ENCODE assay signal across 8 cellular contexts in genomic region chr2:219560037-219560892, GRCh38. TPM values are rescaled to one million over a fixed set of nuclear protein-coding genes. Genes with fewer than 3 reads are reported as not detected.
DNase-seq lines count a peak whose midpoint lies in the region; ATAC-seq and TF ChIP-seq lines count a peak whose summit lies in the region.

No MANE protein-coding gene starts in this region.

- in situ Hi-C loops in Panc1 (cut with HindIII; ENCODE audit: low pct_unique_long_range_greater_than_20kb, low sequenced_read_pairs): no loop called here

- no peak for ATAC-seq in Panc1
- ATAC-seq in gastroesophageal sphincter: peak; percentile 20
- no peak for ATAC-seq in thoracic aorta (ENCODE audit: insufficient number of reproducible peaks, low FRiP score, low read depth)
- ATAC-seq in HG03045 (IDR thresholded peaks at IDR 0.05; ENCODE audit: unreplicated experiment): no peak

- H3K4me1 ChIP-seq in Panc1 (ENCODE audit: control insufficient read depth, insufficient read depth, low read length) (peaks cover 7% of the 10 kb centered on the region), gastroesophageal sphincter (peaks cover 0 to 19% (median 3%) of the 10 kb centered on the region in 3 donors), thoracic aorta (ENCODE audit: control insufficient read depth in 1 of 2, low read depth in 2 of 2) (no peaks in the 10 kb centered on the region)

- intact Hi-C loops in Panc1 (cut with micrococcal nuclease; ENCODE audit: unreplicated experiment): no loop called here

- CTCF ChIA-PET in Panc1 (lab: Charles Lee): interaction anchor here (0.5 to 2.0 kb wide), 9 partner anchors 9 to 129 kb away, joined by 3 to 6 read pairs (median 6); partner anchors contain the start of gene OBSL1

- TF ChIP-seq CTCF in Panc1 (IDR thresholded peaks at IDR 0.05): peak; percentile 96
- peak in 3 of 4 experiments; percentile 32 to 83 (median 42) for TF ChIP-seq CTCF in gastroesophageal sphincter (IDR thresholded peaks at IDR 0.05)
- peak; percentile 87 for TF ChIP-seq CTCF in thoracic aorta (IDR thresholded peaks at IDR 0.05)

- H3K4me3 ChIP-seq in Panc1 (ENCODE audit: low read depth in 2 of 2, low read length in 2 of 2) (no peak overlapping the region), gastroesophageal sphincter (no peak overlapping the region), thoracic aorta (no peak overlapping the region)

- no peak for TF ChIP-seq EP300 in gastroesophageal sphincter (IDR thresholded peaks at IDR 0.05)

- H3K27me3 ChIP-seq in Panc1 (ENCODE audit: control insufficient read depth, insufficient read depth, low read length): no peaks in the 10 kb centered on the region
- no peaks in the 10 kb centered on the region for H3K27me3 ChIP-seq in gastroesophageal sphincter
- H3K27me3 ChIP-seq in thoracic aorta (replicated peaks; ENCODE audit: insufficient read depth): no peaks in the 10 kb centered on the region

- TF ChIP-seq POLR2A in gastroesophageal sphincter (IDR thresholded peaks at IDR 0.05): no peak

- WGBS in gastroesophageal sphincter (ENCODE audit: low coverage in 1 of 2), 2 donors: 0 to 6% methylated on average over 1 to 3 of the region's 8 CpGs

- H3K36me3 ChIP-seq in Panc1 (ENCODE audit: control insufficient read depth, insufficient read depth, low read length) (no peaks in the 10 kb centered on the region), gastroesophageal sphincter (peaks cover 0 to 85% of the 10 kb centered on the region in 2 donors), thoracic aorta (peaks cover 29% of the 10 kb centered on the region)

- H3K9me3 ChIP-seq in Panc1 (ENCODE audit: control insufficient read depth, insufficient read depth, low read depth, low read length) (no peaks in the 10 kb centered on the region), gastroesophageal sphincter (no peaks in the 10 kb centered on the region), thoracic aorta (no peaks in the 10 kb centered on the region)

- H3K27ac ChIP-seq in Panc1 (ENCODE audit: low read length) (no peak overlapping the region), gastroesophageal sphincter (no peak overlapping the region), thoracic aorta (no peak overlapping the region)

- DNase-seq in activated T-cell treated with anti-CD3 and anti-CD28 coated beads, Interleukin-2, amount 50 U/mL, for 1 hour: peak; percentile 43
- DNase-seq in activated T-cell treated with anti-CD3 and anti-CD28 coated beads for 4 hours (no peak), Panc1 (ENCODE audit: low read depth, low spot score) (no peak), thoracic aorta (ENCODE audit: low spot score) (no peak), NCI-H345 (lab: John Stamatoyannopoulos, UW) (no peak), NCI-H524 treated with DMSO at 0.1 percent for 48 hours (lab: John Stamatoyannopoulos, UW) (no peak)

- no TSS peak for BruUV-seq in Panc1 (replicated peaks; lab: Mats Ljungman, UMichigan)

- POLR2A ChIA-PET in Panc1 (lab: Charles Lee): interaction anchor here (0.5 to 0.6 kb wide), 2 partner anchors 94 to 130 kb away, joined by 3 to 4 read pairs; no protein-coding TSS in a partner anchor

RNA-seq across cellular contexts. Expression of gene OBSL1, which starts 11.1 kb away (rescaled TPM):
- total RNA-seq in Panc1 (2021; ENCODE audit: unreplicated experiment): 25.5 TPM
- polyA plus RNA-seq in Panc1 (2012; ENCODE audit: insufficient read length): 53.9 TPM
- 100 to 1,000 TPM in 1 of 4 donors, 10 to 100 TPM in 3; 73.2 to 118 (median 81.6) TPM for total RNA-seq in gastroesophageal sphincter
- 100 to 1,000 TPM in 1 of 2 donors, 10 to 100 TPM in 1; 88.7 to 151 TPM for total RNA-seq in thoracic aorta

RNA-seq across cellular contexts. Expression of gene INHA, which starts 11.8 kb away (rescaled TPM):
- total RNA-seq in Panc1 (2021; ENCODE audit: unreplicated experiment): 1.2 TPM
- polyA plus RNA-seq in Panc1 (2012; ENCODE audit: insufficient read length): 2.3 TPM
- 1 to 10 TPM in 2 of 4 donors, not detected in 2; 1.8 to 4.4 TPM for total RNA-seq in gastroesophageal sphincter
- total RNA-seq in thoracic aorta: 1 to 10 TPM; 1.2 to 1.6 TPM

RNA-seq across cellular contexts. Expression of gene TMEM198, which starts 16.4 kb away (rescaled TPM):
- total RNA-seq in Panc1 (2021; ENCODE audit: unreplicated experiment) (2.3 TPM), gastroesophageal sphincter (1 to 10 TPM; 1.6 to 9.5 (median 4.1) TPM), thoracic aorta (1 to 10 TPM; 1.4 to 3.9 TPM)
- polyA plus RNA-seq in Panc1 (2012; ENCODE audit: insufficient read length): 3.5 TPM

RNA-seq across cellular contexts. Expression of gene CHPF, which starts 16.7 kb away (rescaled TPM):
- 17.5 TPM for total RNA-seq in Panc1 (2021; ENCODE audit: unreplicated experiment)
- polyA plus RNA-seq in Panc1 (2012; ENCODE audit: insufficient read length): 30.7 TPM
- total RNA-seq in gastroesophageal sphincter: 10 to 100 TPM; 36.0 to 66.0 (median 54.8) TPM
- total RNA-seq in thoracic aorta: 100 to 1,000 TPM; 184 to 269 TPM

RNA-seq across cellular contexts. Expression of gene STK11IP, which starts 37.4 kb away (rescaled TPM):
- total RNA-seq in Panc1 (2021; ENCODE audit: unreplicated experiment) (48.2 TPM), gastroesophageal sphincter (10 to 100 TPM in 3 of 4 donors, 1 to 10 TPM in 1; 7.0 to 19.2 (median 14.7) TPM), thoracic aorta (10 to 100 TPM; 20.0 to 25.3 TPM)
- 36.1 TPM for polyA plus RNA-seq in Panc1 (2012; ENCODE audit: insufficient read length)

Comparison
In these comparisons a context has a peak if more than half of its experiments do, and no peak if none do; other contexts are left out.
1. CTCF ChIP-seq: peak in every context shown above with its lines; median percentile 96 in Panc1; 87 in thoracic aorta; 42 in gastroesophageal sphincter.